Comparison of ENCODE assay signal across 20 cellular contexts in the genomic region with DNA sequence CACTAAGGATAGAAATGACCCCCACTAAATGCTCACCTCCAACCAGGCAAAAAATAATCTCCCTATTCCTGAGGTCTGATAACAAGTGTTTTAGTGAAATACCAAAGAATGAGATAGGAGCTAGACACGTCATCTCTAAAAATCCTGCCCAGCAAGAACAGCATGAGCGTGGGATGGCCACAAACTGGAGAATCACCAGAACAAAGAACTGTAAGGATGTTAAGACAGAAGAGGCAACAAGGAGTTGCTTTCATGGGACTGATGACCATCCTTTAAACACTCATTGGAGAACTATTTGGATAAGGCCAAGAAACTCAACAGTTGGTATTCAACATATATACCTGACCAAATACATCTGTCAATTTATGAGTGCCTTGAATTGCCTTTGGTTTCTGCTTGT.
DNase-seq lines count a peak whose midpoint lies in the region; ATAC-seq, FAIRE-seq and TF ChIP-seq lines count a peak whose summit lies in the region.
"Had no signal": no experiment of that assay in that cellular context is flagged by ENCODE, and none has a peak within 500 bp of the region (broad histone marks: within the 10 kb centered on the region; RNA-seq: fewer than 3 reads in every experiment).

No MANE protein-coding gene starts in this region.

- no peak for FAIRE-seq in astrocyte (lab: Jason Lieb, UNC)
- FAIRE-seq: A549, GM12878, GM19239 had no signal

- in situ Hi-C loops in mammary epithelial cell (cut with MboI; ENCODE audit: low sequenced_read_pairs in 2 of 2): no loop called here

- DNase-seq in mammary epithelial cell (peak; percentile 87), MCF 10A (ENCODE audit: unreplicated experiment) (no peak), astrocyte (ENCODE audit: low read depth) (peak; percentile 18), neural progenitor cell (ENCODE audit: low spot score) (no peak), natural killer cell (no peak), adrenal gland (no peak)
- DNase-seq: Calu3; CD4-positive, alpha-beta memory T cell; DMS 273 treated with DMSO at 0.1 percent for 48 hours; DMS53; DND-41; EL had no signal

- H3K4me1 ChIP-seq in mammary epithelial cell (ENCODE audit: insufficient read depth, low read length) (peaks cover 8% of the 10 kb centered on the region), astrocyte (ENCODE audit: insufficient read depth, low read length) (no peaks in the 10 kb centered on the region), neural progenitor cell (peaks cover 9% of the 10 kb centered on the region), adrenal gland (replicated peaks in 1 of 2) (no peaks in the 10 kb centered on the region)
- H3K4me1 ChIP-seq: A549, BLaER1, HAP-1 had no signal

- H3K9me3 Mint-ChIP-seq in MCF 10A (ENCODE audit: unreplicated experiment) (no peaks in the 10 kb centered on the region), astrocyte (ENCODE audit: unreplicated experiment) (no peaks in the 10 kb centered on the region), neural progenitor cell (no peaks in the 10 kb centered on the region), natural killer cell (peaks cover 2 to 3% of the 10 kb centered on the region in 2 donors)

- H3K36me3 Mint-ChIP-seq in MCF 10A (ENCODE audit: insufficient read depth, unreplicated experiment) (no peaks in the 10 kb centered on the region), astrocyte (ENCODE audit: low read depth, unreplicated experiment) (no peaks in the 10 kb centered on the region), neural progenitor cell (no peaks in the 10 kb centered on the region), natural killer cell (no peaks in the 10 kb centered on the region)
- H3K36me3 Mint-ChIP-seq: CD14-positive monocyte; CD4-positive, alpha-beta memory T cell had no signal

- peaks cover 7% of the 10 kb centered on the region for H3F3A ChIP-seq in neural progenitor cell (ENCODE audit: low read depth)

- H3K79me2 ChIP-seq in mammary epithelial cell (ENCODE audit: insufficient read depth, low read length) (no peaks in the 10 kb centered on the region), astrocyte (ENCODE audit: insufficient read depth, low read length) (no peaks in the 10 kb centered on the region), neural progenitor cell (ENCODE audit: low read depth) (no peaks in the 10 kb centered on the region)

- dilution Hi-C loops in mammary epithelial cell (cut with HindIII; ENCODE audit: low sequenced_read_pairs): no loop called here

- POLR2A ChIA-PET in MCF 10A (lab: Yijun Ruan, JAX): no interaction called here

- H3K4me1 Mint-ChIP-seq in MCF 10A (ENCODE audit: insufficient read depth, unreplicated experiment): no peaks in the 10 kb centered on the region
- no peaks in the 10 kb centered on the region for H3K4me1 Mint-ChIP-seq in astrocyte (ENCODE audit: low read depth, unreplicated experiment)
- peaks cover 11% of the 10 kb centered on the region for H3K4me1 Mint-ChIP-seq in neural progenitor cell
- no peaks in the 10 kb centered on the region for H3K4me1 Mint-ChIP-seq in natural killer cell
- H3K4me1 Mint-ChIP-seq: CD14-positive monocyte; CD4-positive, alpha-beta memory T cell had no signal

- no peak for ATAC-seq in natural killer cell
- no peak for ATAC-seq in GM18520 (IDR thresholded peaks at IDR 0.05; ENCODE audit: unreplicated experiment)
- ATAC-seq: A549, GM12878 had no signal

- H3K27me3 ChIP-seq in mammary epithelial cell (ENCODE audit: insufficient read depth, low read length): no peaks in the 10 kb centered on the region
- no peaks in the 10 kb centered on the region for H3K27me3 ChIP-seq in astrocyte (ENCODE audit: insufficient read depth, low read length)
- H3K27me3 ChIP-seq in neural progenitor cell: no peaks in the 10 kb centered on the region
- no peaks in the 10 kb centered on the region for H3K27me3 ChIP-seq in adrenal gland
- H3K27me3 ChIP-seq: BLaER1 had no signal

- 37% methylated on average over 2 of the region's 2 CpGs for WGBS in mammary epithelial cell (ENCODE audit: low coverage, missing lambda C conversion rate)
- WGBS in adrenal gland, 4 donors: 79 to 94% (median 93%) methylated on average over 2 of the region's 2 CpGs

- H3K4me3 ChIP-seq in mammary epithelial cell (replicated peaks in 1 of 3; ENCODE audit: insufficient read depth in 1 of 3, low read depth in 2 of 3, low read length in 3 of 3) (no peak overlapping the region), astrocyte (ENCODE audit: insufficient read depth, low read depth, low read length) (no peak overlapping the region), neural progenitor cell (no peak overlapping the region), adrenal gland (no peak overlapping the region)
- H3K4me3 ChIP-seq: A549, BLaER1, GM12878, HAP-1 had no signal

- H2AFZ ChIP-seq in mammary epithelial cell (ENCODE audit: low read depth, low read length) (no peak overlapping the region), astrocyte (ENCODE audit: low read depth, low read length) (no peak overlapping the region), neural progenitor cell (replicated peaks) (peak overlapping the region; percentile 17)

- no peak for TF ChIP-seq POLR2A in adrenal gland (IDR thresholded peaks at IDR 0.05)

- CTCF ChIA-PET in mammary epithelial cell (lab: Charles Lee; ENCODE audit: low non-redundant PET) (no interaction called here), MCF 10A (lab: Yijun Ruan, JAX) (interaction anchor here (0.6 kb wide), 1 partner anchor 1100 kb away, joined by 3 read pairs; no protein-coding TSS in a partner anchor)

- H3K4me2 ChIP-seq in mammary epithelial cell (ENCODE audit: insufficient read depth, low read depth, low read length): peak overlapping the region; percentile 3
- no peak overlapping the region for H3K4me2 ChIP-seq in astrocyte (ENCODE audit: low read length)
- no peak overlapping the region for H3K4me2 ChIP-seq in neural progenitor cell
- H3K4me2 ChIP-seq: A549, BLaER1 had no signal

- H3K27me3 Mint-ChIP-seq in MCF 10A (ENCODE audit: insufficient read depth, unreplicated experiment) (no peaks in the 10 kb centered on the region), astrocyte (ENCODE audit: low read depth, unreplicated experiment) (peaks cover 2% of the 10 kb centered on the region), neural progenitor cell (ENCODE audit: insufficient read depth, low read depth) (no peaks in the 10 kb centered on the region), natural killer cell (ENCODE audit: low read depth in 2 of 2) (no peaks in the 10 kb centered on the region)
- H3K27me3 Mint-ChIP-seq: CD4-positive, alpha-beta memory T cell had no signal

- TF ChIP-seq CTCF in mammary epithelial cell (conservative IDR thresholded peaks at IDR 0.05 in 1 of 2, IDR thresholded peaks at IDR 0.05 in 1 of 2; ENCODE audit: extremely low read depth in 1 of 2, insufficient read depth in 1 of 2, low read depth in 1 of 2, low read length in 2 of 2): no peak
- no peak for TF ChIP-seq CTCF in MCF 10A (IDR thresholded peaks at IDR 0.05; ENCODE audit: unreplicated experiment)
- no peak for TF ChIP-seq CTCF in astrocyte (IDR thresholded peaks at IDR 0.05; ENCODE audit: insufficient read depth, low read depth, low read length)
- no peak for TF ChIP-seq CTCF in neural progenitor cell (IDR thresholded peaks at IDR 0.05)
- TF ChIP-seq CTCF in natural killer cell (IDR thresholded peaks at IDR 0.05): no peak
- TF ChIP-seq CTCF in adrenal gland (IDR thresholded peaks at IDR 0.05): no peak

- H3K36me3 ChIP-seq in mammary epithelial cell (ENCODE audit: insufficient read depth, low read length) (no peaks in the 10 kb centered on the region), astrocyte (ENCODE audit: insufficient read depth, low read length) (no peaks in the 10 kb centered on the region), neural progenitor cell (no peaks in the 10 kb centered on the region), adrenal gland (replicated peaks in 1 of 2) (no peaks in the 10 kb centered on the region)
- H3K36me3 ChIP-seq: BLaER1, HAP-1 had no signal

- H3K27ac ChIP-seq in mammary epithelial cell (ENCODE audit: insufficient read depth, low read depth, low read length): peak overlapping the region; percentile 19
- H3K27ac ChIP-seq in astrocyte (ENCODE audit: low read depth, low read length): no peak overlapping the region
- H3K27ac ChIP-seq in neural progenitor cell: no peak overlapping the region
- H3K27ac ChIP-seq in adrenal gland: no peak overlapping the region
- H3K27ac ChIP-seq: 22Rv1, A549, BLaER1 had no signal

- H3K4me3 Mint-ChIP-seq in MCF 10A (ENCODE audit: unreplicated experiment) (no peak overlapping the region), astrocyte (ENCODE audit: unreplicated experiment) (no peak overlapping the region), neural progenitor cell (no peak overlapping the region), natural killer cell (no peak overlapping the region)
- H3K4me3 Mint-ChIP-seq: CD14-positive monocyte; CD4-positive, alpha-beta memory T cell had no signal

- H3K9ac ChIP-seq in mammary epithelial cell (ENCODE audit: insufficient read depth, low read length): no peak overlapping the region
- H3K9ac ChIP-seq in astrocyte (ENCODE audit: low read length): no peak overlapping the region
- H3K9ac ChIP-seq in neural progenitor cell: no peak overlapping the region
- H3K9ac ChIP-seq: BLaER1 had no signal

- H4K20me1 ChIP-seq in mammary epithelial cell (ENCODE audit: insufficient read depth, low read length) (no peaks in the 10 kb centered on the region), astrocyte (ENCODE audit: insufficient read depth, low read length) (no peaks in the 10 kb centered on the region), neural progenitor cell (ENCODE audit: low read depth) (no peaks in the 10 kb centered on the region)
- H4K20me1 ChIP-seq: BLaER1 had no signal

- H3K27ac Mint-ChIP-seq in MCF 10A (ENCODE audit: low read depth, unreplicated experiment) (no peak overlapping the region), astrocyte (ENCODE audit: unreplicated experiment) (no peak overlapping the region), neural progenitor cell (no peak overlapping the region), natural killer cell (no peak overlapping the region)
- H3K27ac Mint-ChIP-seq: CD4-positive, alpha-beta memory T cell had no signal

- no TSS peak for BruUV-seq in mammary epithelial cell (replicated peaks; lab: Mats Ljungman, UMichigan)
- BruUV-seq in MCF 10A (replicated peaks; lab: Mats Ljungman, UMichigan): no TSS peak

- intact Hi-C loops in mammary epithelial cell (cut with micrococcal nuclease) (no loop called here), MCF 10A (cut with micrococcal nuclease) (no loop called here), natural killer cell (cut with micrococcal nuclease) (no loop called here), adrenal gland (cut with DNase I) (no loop called here)

- H3K9me3 ChIP-seq in mammary epithelial cell (replicated peaks; ENCODE audit: insufficient read depth, low read length): no peaks in the 10 kb centered on the region
- H3K9me3 ChIP-seq in astrocyte (ENCODE audit: insufficient read depth, low read depth, low read length): no peaks in the 10 kb centered on the region
- H3K9me3 ChIP-seq in neural progenitor cell (ENCODE audit: low read depth): no peaks in the 10 kb centered on the region
- no peaks in the 10 kb centered on the region for H3K9me3 ChIP-seq in adrenal gland (replicated peaks in 1 of 3)
- H3K9me3 ChIP-seq: A549, BLaER1, HAP-1 had no signal

Comparison
In these comparisons a context has a peak if more than half of its experiments do, and no peak if none do; other contexts are left out.
1. DNase-seq: peak in mammary epithelial cell (single experiment) and astrocyte (single experiment); none in MCF 10A (single experiment), neural progenitor cell (single experiment), natural killer cell (single experiment) and adrenal gland (0 of 7).